ENCODE assay signal across 1 cellular context in genomic region chr7:137967143-137968018, GRCh38.
A peak's percentile ranks its signal among the peaks of the same experiment; 100 is the strongest.
TF ChIP-seq lines count a peak whose summit lies in the region.

No MANE protein-coding gene starts in this region.

TF ChIP-seq in K562, 482 proteins besides CTCF, POLR2A, EP300 and RAD21 (continued from another document and continues in another):
- TF ChIP-seq ZNF592 (IDR thresholded peaks at IDR 0.05) (peak; percentile 64; the same call in 1 of the 2 replicates), DIDO1 (tag; IDR thresholded peaks at IDR 0.05; ENCODE audit: low read depth) (no peak), HDAC1 (IDR thresholded peaks at IDR 0.05) (peak in 1 of 2 experiments; percentile 80; a peak in 2 of 4 replicates), HMG20B (CRISPR knock-in tag; IDR thresholded peaks at IDR 0.05) (no peak), MECOM (CRISPR knock-in tag; IDR thresholded peaks at IDR 0.05) (no peak), OTX1 (CRISPR knock-in tag; IDR thresholded peaks at IDR 0.05) (no peak; the same call in 1 of the 2 replicates), KLF13 (tag; IDR thresholded peaks at IDR 0.05; ENCODE audit: borderline replicate concordance, low read depth) (no peak), HIVEP1 (CRISPR knock-in tag; IDR thresholded peaks at IDR 0.05) (no peak), ZNF263 (CRISPR knock-in tag; IDR thresholded peaks at IDR 0.05; ENCODE audit: borderline replicate concordance) (peak; percentile 90), KLF16 (IDR thresholded peaks at IDR 0.05) (peak; percentile 80), GTF2E2 (tag; IDR thresholded peaks at IDR 0.05) (0 out of 2 replicates have a peak, but pooled peaks have one; percentile 47), CLOCK (CRISPR knock-in tag; IDR thresholded peaks at IDR 0.05; ENCODE audit: borderline replicate concordance) (no peak), ZNF444 (CRISPR knock-in tag; IDR thresholded peaks at IDR 0.05) (no peak), SIRT6 (IDR thresholded peaks at IDR 0.05; ENCODE audit: low read depth, low read length) (no peak), TRIM25 (IDR thresholded peaks at IDR 0.05; ENCODE audit: borderline replicate concordance) (no peak), NR3C1 (CRISPR knock-in tag; IDR thresholded peaks at IDR 0.05) (no peak), ZNF408 (CRISPR knock-in tag; IDR thresholded peaks at IDR 0.05; ENCODE audit: low read depth) (no peak), ILF3 (IDR thresholded peaks at IDR 0.05; ENCODE audit: borderline replicate concordance) (no peak), XRCC5 (IDR thresholded peaks at IDR 0.05; ENCODE audit: low read depth, low read length) (no peak; the same call in 1 of the 2 replicates), NBN (IDR thresholded peaks at IDR 0.05; ENCODE audit: low read depth) (peak; percentile 79), PCBP2 (IDR thresholded peaks at IDR 0.05; ENCODE audit: low read depth, low read length, poor library complexity, severe bottlenecking) (no peak), HNRNPLL (IDR thresholded peaks at IDR 0.05; ENCODE audit: low read depth, low read length, poor library complexity, severe bottlenecking) (no peak), POLR2B (IDR thresholded peaks at IDR 0.05; ENCODE audit: low read depth, partially characterized antibody) (no peak), LARP7 (IDR thresholded peaks at IDR 0.05) (no peak), ZNF445 (CRISPR knock-in tag; IDR thresholded peaks at IDR 0.05; ENCODE audit: low read depth) (no peak), FOXO4 (CRISPR knock-in tag; IDR thresholded peaks at IDR 0.05) (no peak), ZNF282 (CRISPR knock-in tag; IDR thresholded peaks at IDR 0.05) (no peak), ZBTB33 (CRISPR knock-in tag; IDR thresholded peaks at IDR 0.05) (no peak), BRD4 (IDR thresholded peaks at IDR 0.05) (no peak), NR4A1 (CRISPR knock-in tag; IDR thresholded peaks at IDR 0.05) (no peak), NR4A1 (tag; IDR thresholded peaks at IDR 0.05) (peak; percentile 58; the same call in 1 of the 2 replicates), POLR3G (IDR thresholded peaks at IDR 0.05; ENCODE audit: extremely low read depth, insufficient read length, insufficient replicate concordance) (no peak), ZNF561 (CRISPR knock-in tag; conservative IDR thresholded peaks at IDR 0.05) (no peak), ZFPM2 (CRISPR knock-in tag; IDR thresholded peaks at IDR 0.05) (no peak), EP400 (IDR thresholded peaks at IDR 0.05) (no peak), ZNF518B (CRISPR knock-in tag; IDR thresholded peaks at IDR 0.05) (no peak), RERE (CRISPR knock-in tag; IDR thresholded peaks at IDR 0.05; ENCODE audit: borderline replicate concordance) (no peak)
- TF ChIP-seq, protein P1, sequence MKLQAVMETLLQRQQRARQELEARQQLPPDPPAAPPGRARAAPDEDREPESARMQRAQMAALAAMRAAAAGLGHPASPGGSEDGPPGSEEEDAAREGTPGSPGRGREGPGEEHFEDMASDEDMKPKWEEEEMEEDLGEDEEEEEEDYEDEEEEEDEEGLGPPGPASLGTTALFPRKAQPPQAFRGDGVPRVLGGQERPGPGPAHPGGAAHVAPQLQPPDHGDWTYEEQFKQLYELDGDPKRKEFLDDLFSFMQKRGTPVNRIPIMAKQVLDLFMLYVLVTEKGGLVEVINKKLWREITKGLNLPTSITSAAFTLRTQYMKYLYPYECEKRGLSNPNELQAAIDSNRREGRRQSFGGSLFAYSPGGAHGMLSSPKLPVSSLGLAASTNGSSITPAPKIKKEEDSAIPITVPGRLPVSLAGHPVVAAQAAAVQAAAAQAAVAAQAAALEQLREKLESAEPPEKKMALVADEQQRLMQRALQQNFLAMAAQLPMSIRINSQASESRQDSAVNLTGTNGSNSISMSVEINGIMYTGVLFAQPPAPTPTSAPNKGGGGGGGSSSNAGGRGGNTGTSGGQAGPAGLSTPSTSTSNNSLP (IDR thresholded peaks at IDR 0.05; ENCODE audit: borderline replicate concordance, low read depth, low read length), result no peak; the same call in 1 of the 2 replicates
